23 cellular contexts compared by ENCODE assay signal in genomic region chr1:164958995-164959788, GRCh38.
"Had no signal": no experiment of that assay in that cellular context is flagged by ENCODE, and none has a peak within 500 bp of the region (broad histone marks: within the 10 kb centered on the region; RNA-seq: fewer than 3 reads in every experiment).

No MANE protein-coding gene starts in this region.

- H3K27me3 Mint-ChIP-seq: activated CD4-positive, alpha-beta memory T cell treated with anti-CD3 and anti-CD28 coated beads for 36 hours; activated CD4-positive, alpha-beta T cell treated with anti-CD3 and anti-CD28 coated beads, Interleukin-2, amount 10 ng/mL, durations not matched to agents 24 days and 14 days; activated naive CD8-positive, alpha-beta T cell treated with anti-CD3 and anti-CD28 coated beads, Interleukin-2, amount 10 ng/mL, durations not matched to agents 7 days and 5 days; naive thymus-derived CD8-positive, alpha-beta T cell had no signal

- H3K27ac Mint-ChIP-seq: activated CD4-positive, alpha-beta memory T cell treated with anti-CD3 and anti-CD28 coated beads for 36 hours; activated CD4-positive, alpha-beta T cell treated with anti-CD3 and anti-CD28 coated beads, Interleukin-2, amount 10 ng/mL, durations not matched to agents 24 days and 14 days; activated naive CD4-positive, alpha-beta T cell treated with anti-CD3 and anti-CD28 coated beads for 36 hours; activated naive CD8-positive, alpha-beta T cell treated with anti-CD3 and anti-CD28 coated beads, Interleukin-2, amount 10 ng/mL, durations not matched to agents 7 days and 5 days; activated T-helper 1 cell treated with anti-CD3 and anti-CD28 coated beads, Interleukin-12 subunit alpha, Interleukin-12 subunit beta, Interleukin-2, Interleukin-4 antibody, amounts not matched to agents 30 ng/mL and 10 ng/mL and 1 ng/mL, durations not matched to agents 14 hours and 24 hours and 36 hours; naive thymus-derived CD8-positive, alpha-beta T cell had no signal

- H3K4me3 ChIP-seq: esophagus muscularis mucosa, right atrium auricular region, spleen had no signal

- H3K4me3 Mint-ChIP-seq: activated CD4-positive, alpha-beta memory T cell treated with anti-CD3 and anti-CD28 coated beads for 36 hours; activated CD4-positive, alpha-beta T cell treated with anti-CD3 and anti-CD28 coated beads, Interleukin-2, amount 10 ng/mL, durations not matched to agents 24 days and 14 days; activated naive CD4-positive, alpha-beta T cell treated with anti-CD3 and anti-CD28 coated beads for 36 hours; activated naive CD8-positive, alpha-beta T cell treated with anti-CD3 and anti-CD28 coated beads, Interleukin-2, amount 10 ng/mL, durations not matched to agents 7 days and 5 days; activated T-helper 1 cell treated with anti-CD3 and anti-CD28 coated beads, Interleukin-12 subunit alpha, Interleukin-12 subunit beta, Interleukin-2, Interleukin-4 antibody, amounts not matched to agents 30 ng/mL and 10 ng/mL and 1 ng/mL, durations not matched to agents 14 hours and 24 hours and 36 hours; naive thymus-derived CD8-positive, alpha-beta T cell; neural crest cell had no signal

- H3K4me1 ChIP-seq: right atrium auricular region had no signal

- H3K36me3 Mint-ChIP-seq: activated CD4-positive, alpha-beta memory T cell treated with anti-CD3 and anti-CD28 coated beads for 36 hours; activated naive CD8-positive, alpha-beta T cell treated with anti-CD3 and anti-CD28 coated beads, Interleukin-2, amount 10 ng/mL, durations not matched to agents 7 days and 5 days had no signal

- ATAC-seq: naive thymus-derived CD8-positive, alpha-beta T cell; SK-N-SH treated with all-trans-retinoic acid at 6 μM for 48 hours had no signal

- DNase-seq: activated CD4-positive, alpha-beta memory T cell treated with anti-CD3 and anti-CD28 coated beads for 36 hours; activated CD4-positive, alpha-beta T cell treated with anti-CD3 and anti-CD28 coated beads, Interleukin-2, amount 10 ng/mL, durations not matched to agents 24 days and 14 days; activated CD4-positive, CD25-positive, alpha-beta regulatory T cell treated with anti-CD3 and anti-CD28 coated beads, Interleukin-2, amount 50 U/mL, for 72 hours; activated CD8-positive, alpha-beta memory T cell treated with anti-CD3 and anti-CD28 coated beads, Interleukin-2, amount 50 U/mL, for 4 hours; activated effector memory CD4-positive, alpha-beta T cell treated with anti-CD3 and anti-CD28 coated beads, Interleukin-2, amount 50 U/mL, for 16 hours; activated naive CD4-positive, alpha-beta T cell treated with anti-CD3 and anti-CD28 coated beads for 36 hours; activated naive CD8-positive, alpha-beta T cell treated with anti-CD3 and anti-CD28 coated beads, Interleukin-2, amount 10 ng/mL, durations not matched to agents 7 days and 5 days; activated T-cell treated with anti-CD3 and anti-CD28 coated beads, Interleukin-2, amount 50 U/mL, for 1 hour; central memory CD4-positive, alpha-beta T cell; glutamatergic neuron; islet precursor cell; midbrain; naive thymus-derived CD8-positive, alpha-beta T cell; nucleus accumbens; spleen; stimulated activated naive CD4-positive, alpha-beta T cell treated with Interleukin-2 at 50 U/mL for 16 hours; T-helper 2 cell had no signal

- H3K9me3 Mint-ChIP-seq: activated CD4-positive, alpha-beta memory T cell treated with anti-CD3 and anti-CD28 coated beads for 36 hours; activated CD4-positive, alpha-beta T cell treated with anti-CD3 and anti-CD28 coated beads, Interleukin-2, amount 10 ng/mL, durations not matched to agents 24 days and 14 days; activated naive CD4-positive, alpha-beta T cell treated with anti-CD3 and anti-CD28 coated beads for 36 hours; activated T-helper 1 cell treated with anti-CD3 and anti-CD28 coated beads, Interleukin-12 subunit alpha, Interleukin-12 subunit beta, Interleukin-2, Interleukin-4 antibody, amounts not matched to agents 30 ng/mL and 10 ng/mL and 1 ng/mL, durations not matched to agents 14 hours and 24 hours and 36 hours; neural crest cell had no signal

- H3K27me3 ChIP-seq: esophagus muscularis mucosa, right atrium auricular region, spleen had no signal

- H3K9me3 ChIP-seq: esophagus muscularis mucosa, right atrium auricular region, spleen had no signal

- H3K27ac ChIP-seq: esophagus muscularis mucosa, parathyroid adenoma, spleen had no signal

- H3K36me3 ChIP-seq: esophagus muscularis mucosa, right atrium auricular region, spleen had no signal

- H3K4me1 Mint-ChIP-seq: activated CD4-positive, alpha-beta T cell treated with anti-CD3 and anti-CD28 coated beads, Interleukin-2, amount 10 ng/mL, durations not matched to agents 24 days and 14 days; activated naive CD8-positive, alpha-beta T cell treated with anti-CD3 and anti-CD28 coated beads, Interleukin-2, amount 10 ng/mL, durations not matched to agents 7 days and 5 days; naive thymus-derived CD8-positive, alpha-beta T cell; neural crest cell had no signal
